In the genomic region with DNA sequence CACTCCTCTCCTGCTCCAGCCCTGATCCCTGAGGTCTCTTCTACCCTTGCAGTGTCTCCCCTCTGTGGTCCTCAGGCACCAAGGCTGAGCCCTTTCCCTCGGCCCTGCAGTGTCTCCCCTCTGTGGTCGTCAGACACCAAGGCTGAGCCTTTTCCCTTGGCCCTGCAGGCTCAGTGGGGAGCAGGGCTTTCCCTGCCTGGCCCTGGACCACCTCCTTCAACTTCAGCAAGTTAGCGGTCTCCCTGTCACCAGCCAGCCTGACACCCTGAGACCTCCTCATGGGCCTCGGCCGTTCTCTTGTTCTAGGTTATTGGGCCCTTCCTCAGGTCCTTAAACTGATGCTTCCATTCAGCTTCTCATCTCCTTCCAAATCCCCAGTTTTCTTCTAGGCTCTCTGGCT, we compare ENCODE assay signal across 18 cellular contexts. TPM values are rescaled to one million over a fixed set of nuclear protein-coding genes. Genes with fewer than 3 reads are reported as not detected.
DNase-seq lines count a peak whose midpoint lies in the region; ATAC-seq and TF ChIP-seq lines count a peak whose summit lies in the region.
"Had no signal": no experiment of that assay in that cellular context is flagged by ENCODE, and none has a peak within 500 bp of the region (broad histone marks: within the 10 kb centered on the region; RNA-seq: fewer than 3 reads in every experiment).

No MANE protein-coding gene starts in this region.

- DNase-seq in stimulated activated naive CD8-positive, alpha-beta T cell treated with anti-CD3 and anti-CD28 coated beads, Interleukin-15, Interleukin-2, amounts not matched to agents 100 U/mL and 50 U/mL, for 24 hours, result no peak
- no peak for DNase-seq in activated CD8-positive, alpha-beta T cell treated with anti-CD3 and anti-CD28 coated beads, Interleukin-2, amount 10 ng/mL, durations not matched to agents 7 days and 5 days
- DNase-seq in lower lobe of right lung, result no peak
- no peak for DNase-seq in esophagus muscularis mucosa (ENCODE audit: extremely low spot score)
- DNase-seq: DMS79; foreskin keratinocyte; GM23248; NCI-H1930; NCI-H774; SHP77 treated with DMSO at 0.1 percent for 48 hours; stimulated activated CD4-positive, alpha-beta T cell treated with anti-CD3 and anti-CD28 coated beads, Interleukin-12 subunit alpha, Interleukin-12 subunit beta, amount 100 ng/mL, for 4 hours had no signal

- no peaks in the 10 kb centered on the region for H3K9me3 ChIP-seq in lower lobe of right lung
- H3K9me3 ChIP-seq in esophagus muscularis mucosa, result no peaks in the 10 kb centered on the region

- H3K4me3 ChIP-seq in lower lobe of right lung (no peak overlapping the region), esophagus muscularis mucosa (no peak overlapping the region)
- H3K4me3 ChIP-seq: GM23248 had no signal

- H3K9me3 Mint-ChIP-seq in stimulated activated naive CD8-positive, alpha-beta T cell treated with anti-CD3 and anti-CD28 coated beads, Interleukin-15, Interleukin-2, amounts not matched to agents 100 ng/mL and 50 ng/mL, for 24 hours, result no peaks in the 10 kb centered on the region
- H3K9me3 Mint-ChIP-seq in activated CD8-positive, alpha-beta T cell treated with anti-CD3 and anti-CD28 coated beads, Interleukin-2, amount 10 ng/mL, durations not matched to agents 7 days and 5 days (ENCODE audit: insufficient read depth), result no peaks in the 10 kb centered on the region
- H3K9me3 Mint-ChIP-seq: mesothelial cell of epicardium, type B pancreatic cell had no signal

- H3K36me3 Mint-ChIP-seq in stimulated activated naive CD8-positive, alpha-beta T cell treated with anti-CD3 and anti-CD28 coated beads, Interleukin-15, Interleukin-2, amounts not matched to agents 100 ng/mL and 50 ng/mL, for 24 hours (ENCODE audit: low read depth), result peaks cover 48% of the 10 kb centered on the region
- H3K36me3 Mint-ChIP-seq in activated CD8-positive, alpha-beta T cell treated with anti-CD3 and anti-CD28 coated beads, Interleukin-2, amount 10 ng/mL, durations not matched to agents 7 days and 5 days (ENCODE audit: low read depth), result peaks cover 61% of the 10 kb centered on the region
- H3K36me3 Mint-ChIP-seq: mesothelial cell of epicardium, type B pancreatic cell had no signal

- intact Hi-C loops in lower lobe of right lung (cut with DNase I) (no loop called here), esophagus muscularis mucosa (cut with DNase I) (no loop called here)

- no peaks in the 10 kb centered on the region for H3K27me3 ChIP-seq in lower lobe of right lung (ENCODE audit: low read depth)
- no peaks in the 10 kb centered on the region for H3K27me3 ChIP-seq in esophagus muscularis mucosa

- no peak for TF ChIP-seq EP300 in esophagus muscularis mucosa (IDR thresholded peaks at IDR 0.05)

- peaks cover 3% of the 10 kb centered on the region for H3K36me3 ChIP-seq in lower lobe of right lung
- H3K36me3 ChIP-seq in esophagus muscularis mucosa, result peaks cover 0 to 4% (median 1%) of the 10 kb centered on the region in 4 donors

- H3K27ac Mint-ChIP-seq in stimulated activated naive CD8-positive, alpha-beta T cell treated with anti-CD3 and anti-CD28 coated beads, Interleukin-15, Interleukin-2, amounts not matched to agents 100 ng/mL and 50 ng/mL, for 24 hours, result peak overlapping the region; percentile 91
- peak overlapping the region; percentile 30 for H3K27ac Mint-ChIP-seq in activated CD8-positive, alpha-beta T cell treated with anti-CD3 and anti-CD28 coated beads, Interleukin-2, amount 10 ng/mL, durations not matched to agents 7 days and 5 days
- H3K27ac Mint-ChIP-seq: mesothelial cell of epicardium, type B pancreatic cell had no signal

- TF ChIP-seq CTCF in lower lobe of right lung (IDR thresholded peaks at IDR 0.05) (no peak), esophagus muscularis mucosa (IDR thresholded peaks at IDR 0.05) (no peak)

- H3K4me1 Mint-ChIP-seq in stimulated activated naive CD8-positive, alpha-beta T cell treated with anti-CD3 and anti-CD28 coated beads, Interleukin-15, Interleukin-2, amounts not matched to agents 100 ng/mL and 50 ng/mL, for 24 hours (ENCODE audit: low read depth), result peaks cover 85% of the 10 kb centered on the region
- H3K4me1 Mint-ChIP-seq in activated CD8-positive, alpha-beta T cell treated with anti-CD3 and anti-CD28 coated beads, Interleukin-2, amount 10 ng/mL, durations not matched to agents 7 days and 5 days (ENCODE audit: low read depth), result peaks cover 82% of the 10 kb centered on the region

- POLR2A ChIA-PET in activated CD8-positive, alpha-beta T cell treated with anti-CD3 and anti-CD28 coated beads, Interleukin-2, amount 10 ng/mL, durations not matched to agents 7 days and 5 days (lab: Charles Lee), result no interaction called here

- no peak for TF ChIP-seq POLR2A in esophagus muscularis mucosa (IDR thresholded peaks at IDR 0.05; ENCODE audit: low read depth)

- ATAC-seq in stimulated activated naive CD8-positive, alpha-beta T cell treated with anti-CD3 and anti-CD28 coated beads, Interleukin-15, Interleukin-2, amounts not matched to agents 100 U/mL and 50 U/mL, for 24 hours, result no peak
- ATAC-seq in activated CD8-positive, alpha-beta T cell treated with anti-CD3 and anti-CD28 coated beads, Interleukin-2, amount 10 ng/mL, durations not matched to agents 7 days and 5 days, result no peak
- ATAC-seq in lower lobe of right lung (no peak), HG03520 (IDR thresholded peaks at IDR 0.05; ENCODE audit: unreplicated experiment) (no peak), HG02759 (IDR thresholded peaks at IDR 0.05; ENCODE audit: unreplicated experiment) (no peak), GM21786 (IDR thresholded peaks at IDR 0.05; ENCODE audit: unreplicated experiment) (no peak)
- ATAC-seq: foreskin keratinocyte had no signal

- H3K4me1 ChIP-seq in lower lobe of right lung (peaks cover 42% of the 10 kb centered on the region), esophagus muscularis mucosa (peaks cover 12 to 29% (median 23%) of the 10 kb centered on the region in 4 donors)

- H3K4me3 Mint-ChIP-seq in stimulated activated naive CD8-positive, alpha-beta T cell treated with anti-CD3 and anti-CD28 coated beads, Interleukin-15, Interleukin-2, amounts not matched to agents 100 ng/mL and 50 ng/mL, for 24 hours, result peak overlapping the region; percentile 28
- no peak overlapping the region for H3K4me3 Mint-ChIP-seq in activated CD8-positive, alpha-beta T cell treated with anti-CD3 and anti-CD28 coated beads, Interleukin-2, amount 10 ng/mL, durations not matched to agents 7 days and 5 days
- H3K4me3 Mint-ChIP-seq: mesothelial cell of epicardium, type B pancreatic cell had no signal

- CTCF ChIA-PET in activated CD8-positive, alpha-beta T cell treated with anti-CD3 and anti-CD28 coated beads, Interleukin-2, amount 10 ng/mL, durations not matched to agents 7 days and 5 days (lab: Charles Lee), result interaction anchor here (2.3 to 10.0 kb wide), 3 partner anchors 12 to 41 kb away, joined by 6 to 107 read pairs (median 7); no protein-coding TSS in a partner anchor

- 89% methylated on average over 5 of the region's 5 CpGs for WGBS in esophagus muscularis mucosa

- no peaks in the 10 kb centered on the region for H3K27me3 Mint-ChIP-seq in stimulated activated naive CD8-positive, alpha-beta T cell treated with anti-CD3 and anti-CD28 coated beads, Interleukin-15, Interleukin-2, amounts not matched to agents 100 ng/mL and 50 ng/mL, for 24 hours
- no peaks in the 10 kb centered on the region for H3K27me3 Mint-ChIP-seq in activated CD8-positive, alpha-beta T cell treated with anti-CD3 and anti-CD28 coated beads, Interleukin-2, amount 10 ng/mL, durations not matched to agents 7 days and 5 days (ENCODE audit: low read depth)

- H3K27ac ChIP-seq in lower lobe of right lung, result peak overlapping the region; percentile 58
- H3K27ac ChIP-seq in esophagus muscularis mucosa (replicated peaks in 1 of 4), result peak overlapping the region in 1 of 4 donors; percentile 52
- H3K27ac ChIP-seq: foreskin keratinocyte, GM23248, parathyroid adenoma had no signal

RNA-seq across cellular contexts. Expression of gene NRROS, which starts 4.3 kb away (rescaled TPM):
- total RNA-seq in activated CD8-positive, alpha-beta T cell treated with anti-CD3 and anti-CD28 coated beads, Interleukin-2, amount 10 ng/mL, durations not matched to agents 7 days and 5 days, result 10 to 100 TPM; 37.5 to 39.9 TPM
- 20.7 TPM for total RNA-seq in lower lobe of right lung
- 1 to 10 TPM; 6.2 to 8.5 (median 7.3) TPM for total RNA-seq in esophagus muscularis mucosa
